In genomic region chr3:126084667-126085180, GRCh38 we compare ENCODE assay signal across 8 cellular contexts. TPM values are rescaled to one million over a fixed set of nuclear protein-coding genes. Genes with fewer than 3 reads are reported as not detected.
DNase-seq lines count a peak whose midpoint lies in the region; ATAC-seq, FAIRE-seq and TF ChIP-seq lines count a peak whose summit lies in the region.

No MANE protein-coding gene starts in this region.

- H3K9me3 ChIP-seq in kidney (ENCODE audit: control insufficient read depth in 1 of 2, low read length in 2 of 2) (no peaks in the 10 kb centered on the region), suprapubic skin (no peaks in the 10 kb centered on the region)

- peak overlapping the region; percentile 63 for H3K27ac Mint-ChIP-seq in activated CD4-positive, alpha-beta T cell treated with anti-CD3 and anti-CD28 coated beads, Interleukin-2, amount 10 ng/mL, durations not matched to agents 24 days and 14 days
- peak overlapping the region; percentile 87 for H3K27ac Mint-ChIP-seq in activated naive CD8-positive, alpha-beta T cell treated with anti-CD3 and anti-CD28 coated beads for 36 hours

- no peak for TF ChIP-seq EP300 in suprapubic skin (IDR thresholded peaks at IDR 0.05)

- H3K36me3 Mint-ChIP-seq in activated CD4-positive, alpha-beta T cell treated with anti-CD3 and anti-CD28 coated beads, Interleukin-2, amount 10 ng/mL, durations not matched to agents 24 days and 14 days (ENCODE audit: low read depth): no peaks in the 10 kb centered on the region
- peaks cover 21% of the 10 kb centered on the region for H3K36me3 Mint-ChIP-seq in activated naive CD8-positive, alpha-beta T cell treated with anti-CD3 and anti-CD28 coated beads for 36 hours

- no peak for TF ChIP-seq CTCF in kidney (IDR thresholded peaks at IDR 0.05; ENCODE audit: borderline replicate concordance, extremely low read depth, insufficient read depth)
- no peak for TF ChIP-seq CTCF in suprapubic skin (IDR thresholded peaks at IDR 0.05)
- no peak for TF ChIP-seq CTCF in D721Med (IDR thresholded peaks at IDR 0.05; ENCODE audit: insufficient read depth, missing control alignments)

- no peak for DNase-seq in activated CD4-positive, alpha-beta T cell treated with anti-CD3 and anti-CD28 coated beads, Interleukin-2, amount 10 ng/mL, durations not matched to agents 24 days and 14 days
- no peak for DNase-seq in activated CD4-positive, alpha-beta T cell treated with anti-CD3 and anti-CD28 coated beads for 1 hour
- DNase-seq in activated naive CD8-positive, alpha-beta T cell treated with anti-CD3 and anti-CD28 coated beads for 36 hours: no peak
- DNase-seq in kidney (no peak), suprapubic skin (ENCODE audit: low spot score in 2 of 2) (no peak), D721Med (ENCODE audit: insufficient read length, low spot score) (no peak)

- no peaks in the 10 kb centered on the region for H3K36me3 ChIP-seq in kidney (ENCODE audit: control insufficient read depth in 1 of 2, insufficient read depth in 2 of 2, low read length in 2 of 2)
- no peaks in the 10 kb centered on the region for H3K36me3 ChIP-seq in suprapubic skin

- ATAC-seq in HG02763 (IDR thresholded peaks at IDR 0.05; ENCODE audit: unreplicated experiment) (no peak), GM21515 (IDR thresholded peaks at IDR 0.05; ENCODE audit: unreplicated experiment) (no peak)

- H3K4me3 ChIP-seq in kidney (ENCODE audit: low read length in 2 of 2) (peak overlapping the region; percentile 81 to 82), suprapubic skin (peak overlapping the region; percentile 68)

- no peak overlapping the region for H3K27ac ChIP-seq in kidney (ENCODE audit: low read depth in 2 of 2, low read length in 2 of 2)
- peak overlapping the region; percentile 91 for H3K27ac ChIP-seq in suprapubic skin

- peak overlapping the region; percentile 59 to 80 for H3K9ac ChIP-seq in kidney (ENCODE audit: low read length in 2 of 2)

- peak overlapping the region; percentile 74 for H3K4me3 Mint-ChIP-seq in activated CD4-positive, alpha-beta T cell treated with anti-CD3 and anti-CD28 coated beads, Interleukin-2, amount 10 ng/mL, durations not matched to agents 24 days and 14 days
- peak overlapping the region; percentile 97 for H3K4me3 Mint-ChIP-seq in activated naive CD8-positive, alpha-beta T cell treated with anti-CD3 and anti-CD28 coated beads for 36 hours

- no peak for TF ChIP-seq POLR2A in suprapubic skin (IDR thresholded peaks at IDR 0.05)

- H3K27me3 ChIP-seq in suprapubic skin: no peaks in the 10 kb centered on the region

- intact Hi-C loops in activated CD4-positive, alpha-beta T cell treated with anti-CD3 and anti-CD28 coated beads, Interleukin-2, amount 10 ng/mL, durations not matched to agents 24 days and 14 days (cut with micrococcal nuclease): loop anchor here (1.0 to 5.0 kb wide), 4 partner anchors 94 to 393 kb away; partner anchors contain the start of genes KLF15 and ZXDC
- intact Hi-C loops in kidney (cut with DNase I): no loop called here

- H3K4me1 Mint-ChIP-seq in activated CD4-positive, alpha-beta T cell treated with anti-CD3 and anti-CD28 coated beads, Interleukin-2, amount 10 ng/mL, durations not matched to agents 24 days and 14 days: peaks cover 15% of the 10 kb centered on the region
- H3K4me1 Mint-ChIP-seq in activated naive CD8-positive, alpha-beta T cell treated with anti-CD3 and anti-CD28 coated beads for 36 hours: peaks cover 24% of the 10 kb centered on the region

- 31% methylated on average over 8 of the region's 8 CpGs for WGBS in suprapubic skin

- no peaks in the 10 kb centered on the region for H3K27me3 Mint-ChIP-seq in activated CD4-positive, alpha-beta T cell treated with anti-CD3 and anti-CD28 coated beads, Interleukin-2, amount 10 ng/mL, durations not matched to agents 24 days and 14 days
- H3K27me3 Mint-ChIP-seq in activated naive CD8-positive, alpha-beta T cell treated with anti-CD3 and anti-CD28 coated beads for 36 hours: no peaks in the 10 kb centered on the region

- no peak for FAIRE-seq in kidney (lab: Jason Lieb, UNC)
- no peak for FAIRE-seq in D721Med (lab: Jason Lieb, UNC)

- H3K4me1 ChIP-seq in kidney (ENCODE audit: control insufficient read depth in 1 of 2, insufficient read depth in 1 of 2, low read depth in 1 of 2, low read length in 2 of 2) (peaks cover 0 to 3% of the 10 kb centered on the region in 2 donors), suprapubic skin (peaks cover 30% of the 10 kb centered on the region)

- no peaks in the 10 kb centered on the region for H3K9me3 Mint-ChIP-seq in activated CD4-positive, alpha-beta T cell treated with anti-CD3 and anti-CD28 coated beads, Interleukin-2, amount 10 ng/mL, durations not matched to agents 24 days and 14 days
- H3K9me3 Mint-ChIP-seq in activated naive CD8-positive, alpha-beta T cell treated with anti-CD3 and anti-CD28 coated beads for 36 hours: peaks cover 2% of the 10 kb centered on the region

RNA-seq across cellular contexts. Expression of gene SLC41A3, which starts 0.8 kb away (rescaled TPM):
- total RNA-seq in activated CD4-positive, alpha-beta T cell treated with anti-CD3 and anti-CD28 coated beads, Interleukin-2, amount 10 ng/mL, durations not matched to agents 24 days and 14 days: 17.9 and 20.1 TPM in 2 replicates
- total RNA-seq in activated naive CD8-positive, alpha-beta T cell treated with anti-CD3 and anti-CD28 coated beads for 36 hours: 10 to 100 TPM; 26.6 to 30.7 TPM
- total RNA-seq in kidney (74.3 TPM), suprapubic skin (10 to 100 TPM; 32.3 to 51.3 (median 44.0) TPM)
- polyA plus RNA-seq in kidney (ENCODE audit: insufficient read depth, low read depth, low replicate concordance): 31.6 TPM
